ENCODE assay signal across 8 cellular contexts in genomic region chr14:92747701-92748258, GRCh38. TPM values are rescaled to one million over a fixed set of nuclear protein-coding genes. Genes with fewer than 3 reads are reported as not detected.
DNase-seq lines count a peak whose midpoint lies in the region; ATAC-seq and TF ChIP-seq lines count a peak whose summit lies in the region.

No MANE protein-coding gene starts in this region.

- H3K36me3 Mint-ChIP-seq in nephron progenitor cell (ENCODE audit: low read depth): peaks cover 30% of the 10 kb centered on the region

- H3K27me3 ChIP-seq in SJCRH30: no peaks in the 10 kb centered on the region
- H3K27me3 ChIP-seq in esophagus muscularis mucosa: no peaks in the 10 kb centered on the region
- H3K27me3 ChIP-seq in Karpas-422 (ENCODE audit: low read length): no peaks in the 10 kb centered on the region

- no peaks in the 10 kb centered on the region for H4K20me1 ChIP-seq in Karpas-422 (ENCODE audit: insufficient read depth, low read depth, low read length)

- DNase-seq in Right ventricle myocardium superior: no peak
- no peak for DNase-seq in Right ventricle myocardium inferior (ENCODE audit: missing footprints)
- DNase-seq in SJCRH30: no peak
- DNase-seq in esophagus muscularis mucosa (ENCODE audit: extremely low spot score): no peak
- no peak for DNase-seq in nephron progenitor cell
- DNase-seq in Karpas-422: no peak
- no peak for DNase-seq in Kasumi-1 (lab: John Stamatoyannopoulos, UW)
- no peak for DNase-seq in central memory CD4-positive, alpha-beta T cell

- TF ChIP-seq CTCF in esophagus muscularis mucosa (IDR thresholded peaks at IDR 0.05) (no peak), nephron progenitor cell (IDR thresholded peaks at IDR 0.05) (no peak)

- H3K4me3 ChIP-seq in SJCRH30 (peak overlapping the region; percentile 73), esophagus muscularis mucosa (peak overlapping the region; percentile 62 to 85 (median 70)), Karpas-422 (ENCODE audit: low read length) (no peak overlapping the region)

- TF ChIP-seq POLR2A in esophagus muscularis mucosa (IDR thresholded peaks at IDR 0.05; ENCODE audit: low read depth): no peak

- H3K4me1 Mint-ChIP-seq in nephron progenitor cell: peaks cover 33% of the 10 kb centered on the region

- WGBS in esophagus muscularis mucosa: 7% methylated on average over 16 of the region's 16 CpGs

- H3K27me3 Mint-ChIP-seq in nephron progenitor cell (ENCODE audit: low read depth, poor library complexity): peaks cover 11% of the 10 kb centered on the region

- H3K9me3 Mint-ChIP-seq in nephron progenitor cell: peaks cover 7% of the 10 kb centered on the region

- H3K4me1 ChIP-seq in SJCRH30: no peaks in the 10 kb centered on the region
- peaks cover 6 to 22% (median 19%) of the 10 kb centered on the region in 4 donors for H3K4me1 ChIP-seq in esophagus muscularis mucosa
- H3K4me1 ChIP-seq in Karpas-422 (ENCODE audit: low read length): peaks cover 5% of the 10 kb centered on the region; the same call in 1 of the 2 replicates

- intact Hi-C loops in Right ventricle myocardium superior (cut with DNase I) (no loop called here), Right ventricle myocardium inferior (cut with DNase I) (loop anchor here (5.0 kb wide), 2 partner anchors 35 to 45 kb away; partner anchors contain the start of gene GOLGA5), esophagus muscularis mucosa (cut with DNase I) (no loop called here)

- H3K4me2 ChIP-seq in Karpas-422 (ENCODE audit: low read depth, low read length, poor library complexity, severe bottlenecking): no peak overlapping the region

- H3K36me3 ChIP-seq in SJCRH30: no peaks in the 10 kb centered on the region
- H3K36me3 ChIP-seq in esophagus muscularis mucosa: peaks cover 0 to 5% (median 0%) of the 10 kb centered on the region in 4 donors
- no peaks in the 10 kb centered on the region for H3K36me3 ChIP-seq in Karpas-422 (ENCODE audit: insufficient read depth, low read length)

- TF ChIP-seq EP300 in esophagus muscularis mucosa (IDR thresholded peaks at IDR 0.05): no peak

- H3K9me3 ChIP-seq in SJCRH30 (replicated peaks) (no peaks in the 10 kb centered on the region), esophagus muscularis mucosa (no peaks in the 10 kb centered on the region), Karpas-422 (ENCODE audit: low read length) (peaks cover 3% of the 10 kb centered on the region; the same call in 1 of the 2 replicates)

- H3K27ac ChIP-seq in SJCRH30 (peak overlapping the region; percentile 34), esophagus muscularis mucosa (replicated peaks in 1 of 4) (peak overlapping the region; percentile 77 to 87 (median 84)), Karpas-422 (ENCODE audit: low read length) (no peak overlapping the region)

- peak overlapping the region; percentile 96 for H3K27ac Mint-ChIP-seq in nephron progenitor cell

- no peaks in the 10 kb centered on the region for H3K9me2 ChIP-seq in Karpas-422 (replicated peaks; ENCODE audit: insufficient read depth, low read length)

- ATAC-seq in Right ventricle myocardium superior (ENCODE audit: poor library complexity) (peak; percentile 3), Right ventricle myocardium inferior (no peak)

- H2AFZ ChIP-seq in Karpas-422 (ENCODE audit: low read length): no peak overlapping the region; the same call in 1 of the 2 replicates

- no peaks in the 10 kb centered on the region for H3K79me2 ChIP-seq in Karpas-422 (ENCODE audit: low read length)

- peak overlapping the region; percentile 92 for H3K4me3 Mint-ChIP-seq in nephron progenitor cell

- no peak overlapping the region for H3K9ac ChIP-seq in Karpas-422 (ENCODE audit: low read length)

RNA-seq across cellular contexts. Expression of gene LGMN, which starts 0.6 kb away (rescaled TPM):
- total RNA-seq in Right ventricle myocardium superior (106 TPM), Right ventricle myocardium inferior (122 TPM), esophagus muscularis mucosa (100 to 1,000 TPM in 1 of 4 donors, 10 to 100 TPM in 3; 64.2 to 110 (median 71.5) TPM)
- 30.9 and 33.7 TPM in 2 replicates for total RNA-seq in SJCRH30 (2014; rRNA removed; shearing (Covaris generic))
- total RNA-seq in Karpas-422 (2014; rRNA removed; shearing (Covaris generic); ENCODE audit: low replicate concordance): not detected in 2 replicates

RNA-seq across cellular contexts. Expression of gene GOLGA5, which starts 46.3 kb away (rescaled TPM):
- 17.5 TPM for total RNA-seq in Right ventricle myocardium superior
- total RNA-seq in Right ventricle myocardium inferior: 18.9 TPM
- total RNA-seq in SJCRH30 (2014; rRNA removed; shearing (Covaris generic)): 21.6 and 22.2 TPM in 2 replicates
- 10 to 100 TPM; 33.0 to 35.4 (median 34.3) TPM for total RNA-seq in esophagus muscularis mucosa
- total RNA-seq in Karpas-422 (2014; rRNA removed; shearing (Covaris generic); ENCODE audit: low replicate concordance): 34.3 and 50.6 TPM in 2 replicates

Comparison
In these comparisons a context has a peak if more than half of its experiments do, and no peak if none do; other contexts are left out.
1. RNA of gene LGMN, which starts 0.6 kb away (total RNA-seq): 122 TPM in Right ventricle myocardium inferior (single experiment), 106 TPM in Right ventricle myocardium superior (single experiment), 64.2 to 110 TPM in esophagus muscularis mucosa and 30.9 to 33.7 TPM in SJCRH30; not detected in Karpas-422; every median in the first group is over 10 times any median in the second.